In the genomic region with DNA sequence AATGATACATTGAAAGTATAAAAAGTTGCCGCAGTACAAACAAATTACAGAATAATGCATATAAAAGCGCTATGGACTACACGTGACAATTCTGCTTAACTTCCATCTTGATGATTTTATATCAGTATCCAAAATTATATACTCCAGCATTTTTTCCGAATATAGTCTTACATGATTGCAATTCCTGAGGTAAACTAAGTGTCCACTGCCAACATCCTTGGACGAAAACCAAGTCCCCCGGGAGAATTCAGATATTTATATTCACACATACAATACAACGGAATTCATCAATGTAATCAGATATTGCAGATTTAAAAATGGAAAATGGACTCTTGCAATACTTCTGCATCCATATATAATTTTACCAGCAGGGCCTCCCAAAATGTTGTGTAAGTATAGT, we compare ENCODE assay signal across 19 cellular contexts. TPM values are rescaled to one million over a fixed set of nuclear protein-coding genes. Genes with fewer than 3 reads are reported as not detected.
"Had no signal": no experiment of that assay in that cellular context is flagged by ENCODE, and none has a peak within 500 bp of the region (broad histone marks: within the 10 kb centered on the region; RNA-seq: fewer than 3 reads in every experiment).

No MANE protein-coding gene starts in this region.

- H3K79me2 ChIP-seq: hepatocyte, parathyroid adenoma had no signal

- H3K27ac ChIP-seq: ascending aorta, colonic mucosa, hepatocyte, parathyroid adenoma, tibial nerve, vagina had no signal

- H3K27me3 ChIP-seq: ascending aorta, colonic mucosa, hepatocyte, tibial nerve, vagina had no signal

- DNase-seq: activated B cell treated with CpG ODN at 0.5 μM for 24 hours; activated CD4-positive, alpha-beta T cell treated with anti-CD3 and anti-CD28 coated beads, Interleukin-2, amount 10 ng/mL, durations not matched to agents 7 days and 5 days; activated naive CD8-positive, alpha-beta T cell treated with anti-CD3 and anti-CD28 coated beads, Interleukin-2, amount 10 ng/mL, durations not matched to agents 7 days and 5 days; colonic mucosa; naive thymus-derived CD4-positive, alpha-beta T cell; retina; small intestine; stimulated activated CD4-positive, alpha-beta T cell treated with anti-CD3 and anti-CD28 coated beads, Interleukin-4, amount 100 ng/mL, for 4 hours; stimulated activated CD8-positive, alpha-beta memory T cell treated with anti-CD3 and anti-CD28 coated beads, Interleukin-4, amount 100 ng/mL, for 48 hours; stimulated activated naive CD4-positive, alpha-beta T cell treated with Interleukin-2 at 50 U/mL for 16 hours had no signal

- H2AFZ ChIP-seq: hepatocyte, parathyroid adenoma had no signal

- H3K4me3 ChIP-seq: ascending aorta, colonic mucosa, hepatocyte, tibial nerve, vagina had no signal

- H3K36me3 ChIP-seq: colonic mucosa had no signal

- H3K4me1 ChIP-seq: ascending aorta, colonic mucosa, parathyroid adenoma, vagina had no signal

- H3K4me2 ChIP-seq: hepatocyte had no signal

- H3K9ac ChIP-seq: parathyroid adenoma had no signal

- H3K9me3 ChIP-seq: ascending aorta, colonic mucosa, tibial nerve, vagina had no signal

RNA-seq across cellular contexts. Expression of gene MYH11, which starts 8.9 kb away (rescaled TPM):
- total RNA-seq: activated naive CD8-positive, alpha-beta T cell treated with anti-CD3 and anti-CD28 coated beads, Interleukin-2, amount 10 ng/mL, durations not matched to agents 7 days and 5 days; activated T-helper 1 cell treated with anti-CD3 and anti-CD28 coated beads, Interleukin-12 subunit alpha, Interleukin-12 subunit beta, Interleukin-2, Interleukin-4 antibody, amounts not matched to agents 30 ng/mL and 10 ng/mL and 1 ng/mL, durations not matched to agents 14 hours and 24 hours and 36 hours; lung microvascular endothelial cell; T-helper 2 cell treated with Interferon-gamma antibody and Interleukin-4, amounts not matched to agents 100 ng/mL and 5 ng/mL, for 36 hours had no signal
- polyA plus RNA-seq: keratinocyte had no signal
